1 cellular context compared by ENCODE assay signal in genomic region chrX:132146456-132146855, GRCh38.
TF ChIP-seq lines count a peak whose summit lies in the region.

No MANE protein-coding gene starts in this region.

TF ChIP-seq in K562, 482 proteins besides CTCF, POLR2A, EP300 and RAD21:
- no peak for TF ChIP-seq ZNF695 (CRISPR knock-in tag; IDR thresholded peaks at IDR 0.05)
- TF ChIP-seq SREBF1 (IDR thresholded peaks at IDR 0.05; ENCODE audit: borderline replicate concordance, low read depth, low read length), result no peak
- TF ChIP-seq NFE2L1 (tag; IDR thresholded peaks at IDR 0.05; ENCODE audit: borderline replicate concordance, low read depth), result no peak
- no peak for TF ChIP-seq SMAD1 (IDR thresholded peaks at IDR 0.05; ENCODE audit: low read depth, low read length, partially characterized antibody)
- TF ChIP-seq PKNOX1 (IDR thresholded peaks at IDR 0.05), result peak; percentile 44; the same call in 1 of the 2 replicates
